14 cellular contexts compared by ENCODE assay signal in the genomic region with DNA sequence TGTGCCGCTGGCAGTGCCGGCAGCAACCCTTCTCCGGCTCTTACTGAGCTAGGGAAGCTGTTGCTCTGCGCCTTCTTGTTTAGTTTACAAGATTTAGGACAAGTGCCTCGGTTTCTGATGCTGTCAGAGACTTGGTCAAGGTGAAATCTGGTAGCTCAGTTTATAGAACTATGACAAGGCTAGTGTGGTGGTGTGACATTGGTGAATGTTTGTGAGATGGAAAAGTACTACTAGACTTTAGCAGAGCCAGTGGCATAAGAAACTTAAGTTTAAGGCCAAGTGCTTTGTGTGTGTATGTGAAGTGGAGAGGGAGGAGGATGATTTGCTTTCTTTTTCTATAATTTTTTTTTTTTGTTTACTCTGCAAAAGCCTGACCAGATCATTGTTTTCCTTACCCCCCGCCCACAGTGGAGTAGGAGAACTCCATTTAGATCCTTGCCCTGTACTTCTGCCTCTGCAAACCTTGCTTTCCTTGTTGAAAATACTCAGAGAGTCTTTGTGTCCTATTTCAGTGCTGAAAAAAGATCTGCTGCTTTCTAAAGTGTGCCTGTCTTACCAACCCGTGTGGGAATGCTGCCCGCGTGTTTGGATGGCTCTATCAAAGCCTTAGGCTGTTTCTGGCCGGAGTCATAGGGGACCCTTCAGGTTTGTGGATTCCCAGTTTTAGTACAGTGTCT.
DNase-seq lines count a peak whose midpoint lies in the region; ATAC-seq and TF ChIP-seq lines count a peak whose summit lies in the region.
"Had no signal": no experiment of that assay in that cellular context is flagged by ENCODE, and none has a peak within 500 bp of the region (broad histone marks: within the 10 kb centered on the region; RNA-seq: fewer than 3 reads in every experiment).

No MANE protein-coding gene starts in this region.

- TF ChIP-seq CTCF in left ventricle myocardium inferior (IDR thresholded peaks at IDR 0.05; ENCODE audit: borderline replicate concordance) (no peak), psoas muscle (IDR thresholded peaks at IDR 0.05) (no peak)

- CTCF ChIA-PET in activated CD4-positive, alpha-beta memory T cell treated with anti-CD3 and anti-CD28 coated beads, Interleukin-2, amount 10 ng/mL, durations not matched to agents 7 days and 5 days (lab: Charles Lee): no interaction called here

- H3K4me3 Mint-ChIP-seq in activated CD4-positive, alpha-beta memory T cell treated with anti-CD3 and anti-CD28 coated beads, Interleukin-2, amount 10 ng/mL, durations not matched to agents 7 days and 5 days: no peak overlapping the region
- H3K4me3 Mint-ChIP-seq: activated CD8-positive, alpha-beta T cell treated with anti-CD3 and anti-CD28 coated beads for 36 hours; activated naive CD8-positive, alpha-beta T cell treated with anti-CD3 and anti-CD28 coated beads, Interleukin-2, amount 50 U/mL, for 24 hours; CD14-positive monocyte; stimulated activated naive B cell treated with anti-CD40 and anti-IgM and Interleukin-4, amounts not matched to agents 10 μg/mL and 1 μg/mL and 100 μg/mL, for 72 hours had no signal

- H3K27ac Mint-ChIP-seq in activated CD4-positive, alpha-beta memory T cell treated with anti-CD3 and anti-CD28 coated beads, Interleukin-2, amount 10 ng/mL, durations not matched to agents 7 days and 5 days: no peak overlapping the region
- H3K27ac Mint-ChIP-seq: activated CD8-positive, alpha-beta T cell treated with anti-CD3 and anti-CD28 coated beads for 36 hours; activated naive CD8-positive, alpha-beta T cell treated with anti-CD3 and anti-CD28 coated beads, Interleukin-2, amount 50 U/mL, for 24 hours; stimulated activated naive B cell treated with anti-CD40 and anti-IgM and Interleukin-4, amounts not matched to agents 10 μg/mL and 1 μg/mL and 100 μg/mL, for 72 hours had no signal

- H3K27me3 Mint-ChIP-seq in activated CD4-positive, alpha-beta memory T cell treated with anti-CD3 and anti-CD28 coated beads, Interleukin-2, amount 10 ng/mL, durations not matched to agents 7 days and 5 days: peaks cover 19% of the 10 kb centered on the region
- H3K27me3 Mint-ChIP-seq: stimulated activated naive B cell treated with anti-CD40 and anti-IgM and Interleukin-4, amounts not matched to agents 10 μg/mL and 1 μg/mL and 100 μg/mL, for 72 hours had no signal

- peak; percentile 40 for DNase-seq in EH (ENCODE audit: low read depth)
- DNase-seq in adipocyte (ENCODE audit: low read depth): peak; percentile 36
- no peak for DNase-seq in left ventricle myocardium inferior
- DNase-seq in psoas muscle: no peak
- no peak for DNase-seq in activated CD4-positive, alpha-beta memory T cell treated with anti-CD3 and anti-CD28 coated beads, Interleukin-2, amount 10 ng/mL, durations not matched to agents 7 days and 5 days
- no peak for DNase-seq in NCI-H1436 treated with DMSO at 0.1 percent for 48 hours (lab: John Stamatoyannopoulos, UW)
- DNase-seq: activated CD8-positive, alpha-beta T cell treated with anti-CD3 and anti-CD28 coated beads for 36 hours; activated naive CD8-positive, alpha-beta T cell treated with anti-CD3 and anti-CD28 coated beads, Interleukin-2, amount 50 U/mL, for 24 hours; NCI-H1694 treated with DMSO at 0.1 percent for 48 hours; stimulated activated naive B cell treated with anti-CD40 and anti-IgM and Interleukin-4, amounts not matched to agents 10 μg/mL and 1 μg/mL and 100 μg/mL, for 72 hours had no signal

- H3K27me3 ChIP-seq in adipocyte (replicated peaks; ENCODE audit: control insufficient read depth, insufficient read depth, low read length) (no peaks in the 10 kb centered on the region), left ventricle myocardium inferior (ENCODE audit: low read depth) (no peaks in the 10 kb centered on the region), psoas muscle (ENCODE audit: insufficient read depth in 3 of 3, low read length in 2 of 3) (no peaks in the 10 kb centered on the region)
- H3K27me3 ChIP-seq: SJSA1 had no signal

- 46 to 67% (median 49%) methylated on average over 10 of the region's 10 CpGs for WGBS in psoas muscle, 3 donors

- H3K36me3 ChIP-seq in adipocyte (ENCODE audit: control insufficient read depth, insufficient read depth, low read length, severe bottlenecking) (no peaks in the 10 kb centered on the region), left ventricle myocardium inferior (no peaks in the 10 kb centered on the region), psoas muscle (ENCODE audit: insufficient read depth in 1 of 2, low read depth in 1 of 2) (no peaks in the 10 kb centered on the region)

- peak overlapping the region; percentile 54 for H3K27ac ChIP-seq in left ventricle myocardium inferior (replicated peaks)
- peak overlapping the region; percentile 62 for H3K27ac ChIP-seq in psoas muscle
- H3K27ac ChIP-seq: SJSA1 had no signal

- H3K4me1 Mint-ChIP-seq in activated CD4-positive, alpha-beta memory T cell treated with anti-CD3 and anti-CD28 coated beads, Interleukin-2, amount 10 ng/mL, durations not matched to agents 7 days and 5 days: peaks cover 14% of the 10 kb centered on the region

- H3K9ac ChIP-seq in adipocyte (ENCODE audit: low read length): peak overlapping the region; percentile 20

- no peaks in the 10 kb centered on the region for H3K36me3 Mint-ChIP-seq in activated CD4-positive, alpha-beta memory T cell treated with anti-CD3 and anti-CD28 coated beads, Interleukin-2, amount 10 ng/mL, durations not matched to agents 7 days and 5 days (ENCODE audit: low read depth)
- H3K36me3 Mint-ChIP-seq: CD14-positive monocyte had no signal

- H3K4me3 ChIP-seq in adipocyte (ENCODE audit: low read length): no peak overlapping the region
- H3K4me3 ChIP-seq in left ventricle myocardium inferior: no peak overlapping the region
- no peak overlapping the region for H3K4me3 ChIP-seq in psoas muscle
- H3K4me3 ChIP-seq: SJSA1 had no signal

- intact Hi-C loops in left ventricle myocardium inferior (cut with micrococcal nuclease): no loop called here
- intact Hi-C loops in psoas muscle (cut with DNase I): no loop called here

- H3K9me3 ChIP-seq in adipocyte (ENCODE audit: control insufficient read depth, low read length) (no peaks in the 10 kb centered on the region), left ventricle myocardium inferior (replicated peaks) (no peaks in the 10 kb centered on the region), psoas muscle (no peaks in the 10 kb centered on the region)
- H3K9me3 ChIP-seq: SJSA1 had no signal

- POLR2A ChIA-PET in activated CD4-positive, alpha-beta memory T cell treated with anti-CD3 and anti-CD28 coated beads, Interleukin-2, amount 10 ng/mL, durations not matched to agents 7 days and 5 days (lab: Charles Lee): no interaction called here

- H3K4me1 ChIP-seq in adipocyte (ENCODE audit: control insufficient read depth, insufficient read depth, low read length): peaks cover 42% of the 10 kb centered on the region
- peaks cover 78% of the 10 kb centered on the region for H3K4me1 ChIP-seq in left ventricle myocardium inferior
- H3K4me1 ChIP-seq in psoas muscle: peaks cover 74% of the 10 kb centered on the region

- H3K9me3 Mint-ChIP-seq in activated CD4-positive, alpha-beta memory T cell treated with anti-CD3 and anti-CD28 coated beads, Interleukin-2, amount 10 ng/mL, durations not matched to agents 7 days and 5 days: no peaks in the 10 kb centered on the region
- H3K9me3 Mint-ChIP-seq: activated CD8-positive, alpha-beta T cell treated with anti-CD3 and anti-CD28 coated beads for 36 hours; activated naive CD8-positive, alpha-beta T cell treated with anti-CD3 and anti-CD28 coated beads, Interleukin-2, amount 50 U/mL, for 24 hours; CD14-positive monocyte; stimulated activated naive B cell treated with anti-CD40 and anti-IgM and Interleukin-4, amounts not matched to agents 10 μg/mL and 1 μg/mL and 100 μg/mL, for 72 hours had no signal

- peak; percentile 29 to 63 (median 34) for ATAC-seq in psoas muscle
- no peak for ATAC-seq in HG03354 (IDR thresholded peaks at IDR 0.05; ENCODE audit: poor library complexity, severe bottlenecking, unreplicated experiment)
- ATAC-seq in HG02973 (IDR thresholded peaks at IDR 0.05; ENCODE audit: unreplicated experiment): no peak
- ATAC-seq: activated CD8-positive, alpha-beta T cell treated with anti-CD3 and anti-CD28 coated beads for 36 hours; activated naive CD8-positive, alpha-beta T cell treated with anti-CD3 and anti-CD28 coated beads, Interleukin-2, amount 50 U/mL, for 24 hours had no signal

Comparison
In these comparisons a context has a peak if more than half of its experiments do, and no peak if none do; other contexts are left out.
1. DNase-seq: peak in EH (single experiment) and adipocyte (single experiment); none in left ventricle myocardium inferior (single experiment), psoas muscle (0 of 2), activated CD4-positive, alpha-beta memory T cell treated with anti-CD3 and anti-CD28 coated beads, Interleukin-2, amount 10 ng/mL, durations not matched to agents 7 days and 5 days (single experiment) and NCI-H1436 treated with DMSO at 0.1 percent for 48 hours (single experiment).
2. ATAC-seq: peak in psoas muscle (4 of 4); none in HG03354 (single experiment) and HG02973 (single experiment).